In the genomic region with DNA sequence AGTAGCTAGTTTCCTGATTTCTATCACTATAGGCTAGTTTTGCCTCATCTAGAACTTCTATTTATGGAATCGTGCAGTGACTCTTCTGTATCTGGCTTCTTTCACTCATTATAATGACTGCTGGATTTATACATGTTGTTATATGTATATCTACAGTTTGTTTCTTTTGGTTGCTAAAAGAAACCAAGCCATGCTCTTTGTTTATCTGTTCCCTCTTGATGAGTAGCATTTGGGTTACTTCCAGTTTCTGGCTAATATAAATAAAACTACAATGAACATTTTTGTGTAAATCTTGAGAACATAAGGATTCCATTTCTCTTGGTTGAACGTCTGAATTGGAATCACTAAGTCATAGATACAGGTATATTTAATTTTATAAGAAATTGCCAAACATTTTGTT, we compare ENCODE assay signal across 24 cellular contexts.
"Had no signal": no experiment of that assay in that cellular context is flagged by ENCODE, and none has a peak within 500 bp of the region (broad histone marks: within the 10 kb centered on the region; RNA-seq: fewer than 3 reads in every experiment).

No MANE protein-coding gene starts in this region.

- H3K4me3 ChIP-seq: esophagus squamous epithelium, left ventricle myocardium inferior, pancreas, psoas muscle, right atrium auricular region, spleen, tibial artery had no signal

- H3K4me1 ChIP-seq: esophagus squamous epithelium, psoas muscle, tibial artery had no signal

- H3K27ac ChIP-seq: esophagus squamous epithelium, left ventricle myocardium inferior, neutrophil, pancreas, psoas muscle, right atrium auricular region, tibial artery had no signal

- H3K4me3 Mint-ChIP-seq: activated CD4-positive, alpha-beta memory T cell treated with anti-CD3 and anti-CD28 coated beads, Interleukin-2, amount 10 ng/mL, durations not matched to agents 7 days and 5 days; activated naive CD4-positive, alpha-beta T cell treated with anti-CD3 and anti-CD28 coated beads for 36 hours; activated naive CD8-positive, alpha-beta T cell treated with anti-CD3 and anti-CD28 coated beads, Interleukin-2, amount 10 ng/mL, durations not matched to agents 7 days and 5 days; activated T-cell treated with anti-CD3 and anti-CD28 coated beads, Interleukin-2, amount 50 U/mL, for 72 hours; endodermal cell; nephron; stimulated activated naive CD8-positive, alpha-beta T cell treated with anti-CD3 and anti-CD28 coated beads, Interleukin-15, amount 100 ng/mL, for 72 hours; T-helper 1 cell treated with Interleukin-12 subunit alpha and Interleukin-12 subunit beta and Interleukin-4 antibody, amounts not matched to agents 30 μg/mL and 1 μg/mL, for 36 hours had no signal

- H3K36me3 ChIP-seq: esophagus squamous epithelium, left ventricle myocardium inferior, neutrophil, pancreas, right atrium auricular region, tibial artery had no signal

- H3K36me3 Mint-ChIP-seq: activated naive CD8-positive, alpha-beta T cell treated with anti-CD3 and anti-CD28 coated beads, Interleukin-2, amount 10 ng/mL, durations not matched to agents 7 days and 5 days had no signal

- H3K27ac Mint-ChIP-seq: activated CD4-positive, alpha-beta memory T cell treated with anti-CD3 and anti-CD28 coated beads, Interleukin-2, amount 10 ng/mL, durations not matched to agents 7 days and 5 days; activated naive CD4-positive, alpha-beta T cell treated with anti-CD3 and anti-CD28 coated beads for 36 hours; activated naive CD8-positive, alpha-beta T cell treated with anti-CD3 and anti-CD28 coated beads, Interleukin-2, amount 10 ng/mL, durations not matched to agents 7 days and 5 days; activated T-cell treated with anti-CD3 and anti-CD28 coated beads, Interleukin-2, amount 50 U/mL, for 72 hours; endodermal cell; nephron; stimulated activated naive CD8-positive, alpha-beta T cell treated with anti-CD3 and anti-CD28 coated beads, Interleukin-15, amount 100 ng/mL, for 72 hours; T-helper 1 cell treated with Interleukin-12 subunit alpha and Interleukin-12 subunit beta and Interleukin-4 antibody, amounts not matched to agents 30 μg/mL and 1 μg/mL, for 36 hours had no signal

- DNase-seq: activated CD4-positive, alpha-beta memory T cell treated with anti-CD3 and anti-CD28 coated beads, Interleukin-2, amount 10 ng/mL, durations not matched to agents 7 days and 5 days; activated CD4-positive, alpha-beta T cell treated with anti-CD3 and anti-CD28 coated beads for 48 hours; activated effector memory CD4-positive, alpha-beta T cell treated with Interleukin-2 at 50 U/mL for 16 hours; activated naive CD4-positive, alpha-beta T cell treated with anti-CD3 and anti-CD28 coated beads for 36 hours; activated naive CD8-positive, alpha-beta T cell treated with anti-CD3 and anti-CD28 coated beads, Interleukin-2, amount 10 ng/mL, durations not matched to agents 7 days and 5 days; activated T-cell treated with anti-CD3 and anti-CD28 coated beads, Interleukin-2, amount 50 U/mL, for 72 hours; amygdala; cerebellar nuclear complex; cortex of kidney; endodermal cell; esophagus squamous epithelium; foreskin melanocyte; left ventricle myocardium inferior; pancreas; psoas muscle; spleen; stimulated activated CD4-positive, alpha-beta T cell treated with anti-CD3 and anti-CD28 coated beads, Interleukin-4, amount 100 ng/mL, for 1 hour; stimulated activated naive CD8-positive, alpha-beta T cell treated with anti-CD3 and anti-CD28 coated beads, Interleukin-15, amount 100 ng/mL, for 72 hours; T1000; tibial artery had no signal

- H3K27me3 Mint-ChIP-seq: activated CD4-positive, alpha-beta memory T cell treated with anti-CD3 and anti-CD28 coated beads, Interleukin-2, amount 10 ng/mL, durations not matched to agents 7 days and 5 days; activated naive CD8-positive, alpha-beta T cell treated with anti-CD3 and anti-CD28 coated beads, Interleukin-2, amount 10 ng/mL, durations not matched to agents 7 days and 5 days; stimulated activated naive CD8-positive, alpha-beta T cell treated with anti-CD3 and anti-CD28 coated beads, Interleukin-15, amount 100 ng/mL, for 72 hours had no signal

- H3K27me3 ChIP-seq: esophagus squamous epithelium, neutrophil, pancreas, right atrium auricular region, spleen, tibial artery had no signal

- H3K4me1 Mint-ChIP-seq: activated CD4-positive, alpha-beta memory T cell treated with anti-CD3 and anti-CD28 coated beads, Interleukin-2, amount 10 ng/mL, durations not matched to agents 7 days and 5 days; activated naive CD8-positive, alpha-beta T cell treated with anti-CD3 and anti-CD28 coated beads, Interleukin-2, amount 10 ng/mL, durations not matched to agents 7 days and 5 days; endodermal cell; nephron; stimulated activated naive CD8-positive, alpha-beta T cell treated with anti-CD3 and anti-CD28 coated beads, Interleukin-15, amount 100 ng/mL, for 72 hours had no signal

- ATAC-seq: activated T-cell treated with anti-CD3 and anti-CD28 coated beads, Interleukin-2, amount 50 U/mL, for 72 hours; pancreas; psoas muscle; stimulated activated naive CD8-positive, alpha-beta T cell treated with anti-CD3 and anti-CD28 coated beads, Interleukin-15, amount 100 ng/mL, for 72 hours had no signal

- H3K9me3 ChIP-seq: neutrophil, pancreas, tibial artery had no signal

- H3K9me3 Mint-ChIP-seq: T-helper 1 cell treated with Interleukin-12 subunit alpha and Interleukin-12 subunit beta and Interleukin-4 antibody, amounts not matched to agents 30 μg/mL and 1 μg/mL, for 36 hours had no signal
